ENCODE assay signal across 8 cellular contexts in genomic region chr19:38684862-38685665, GRCh38. TPM values are rescaled to one million over a fixed set of nuclear protein-coding genes. Genes with fewer than 3 reads are reported as not detected.
DNase-seq lines count a peak whose midpoint lies in the region; ATAC-seq and TF ChIP-seq lines count a peak whose summit lies in the region.

No MANE protein-coding gene starts in this region.

- H3K4me1 Mint-ChIP-seq in WTC11 = peaks cover 86% of the 10 kb centered on the region

- 73% methylated on average over 15 of the region's 15 CpGs for WGBS in hepatocyte (ENCODE audit: low lambda C conversion rate, missing lambda C conversion rate)

- POLR2A ChIA-PET in HEK293 (lab: Yijun Ruan, JAX) (interaction anchor here (1.0 to 1.7 kb wide), 3 partner anchors 18 to 37 kb away, joined by 3 to 19 read pairs (median 8); partner anchors contain the start of gene ACTN4), WTC11 (lab: Charles Lee) (interaction anchor here (2.3 kb wide), 1 partner anchor 19 kb away, joined by 23 read pairs; no protein-coding TSS in a partner anchor)

- no peak for TF ChIP-seq CTCF in HEK293 (tag by site-specific recombination; IDR thresholded peaks at IDR 0.05)
- TF ChIP-seq CTCF in WTC11 (IDR thresholded peaks at IDR 0.05) = no peak
- TF ChIP-seq CTCF in hepatocyte (IDR thresholded peaks at IDR 0.05; ENCODE audit: poor library complexity) = no peak

- no peak overlapping the region for H3K4me3 ChIP-seq in HEK293 (ENCODE audit: low read depth, low read length)
- H3K4me3 ChIP-seq in hepatocyte = no peak overlapping the region
- no peak overlapping the region for H3K4me3 ChIP-seq in skin epidermis

- peak overlapping the region; percentile 37 for H3K4me3 Mint-ChIP-seq in WTC11

- H3K9me3 ChIP-seq in HEK293 (ENCODE audit: control insufficient read depth, insufficient read depth, low read depth, low read length) (no peaks in the 10 kb centered on the region), hepatocyte (ENCODE audit: low read depth) (no peaks in the 10 kb centered on the region)

- H3K9me2 ChIP-seq in hepatocyte (replicated peaks; ENCODE audit: insufficient read depth) = no peaks in the 10 kb centered on the region

- peak overlapping the region; percentile 98 for H3K27ac ChIP-seq in HEK293 (ENCODE audit: extremely low read depth, low read depth, low read length)
- H3K27ac ChIP-seq in hepatocyte = peak overlapping the region; percentile 97
- peak overlapping the region; percentile 45 to 98 (median 92) for H3K27ac ChIP-seq in skin epidermis

- ATAC-seq in WTC11 = no peak
- no peak for ATAC-seq in GM21390 (IDR thresholded peaks at IDR 0.05; ENCODE audit: unreplicated experiment)
- no peak for ATAC-seq in sciatic nerve
- ATAC-seq in GM19035 (IDR thresholded peaks at IDR 0.05; ENCODE audit: unreplicated experiment) = no peak

- intact Hi-C loops in sciatic nerve (cut with DNase I) = no loop called here

- peak overlapping the region; percentile 99 for H3K27ac Mint-ChIP-seq in WTC11

- no peaks in the 10 kb centered on the region for H4K20me1 ChIP-seq in hepatocyte (ENCODE audit: insufficient read depth, poor library complexity, severe bottlenecking)

- no peaks in the 10 kb centered on the region for H3K27me3 Mint-ChIP-seq in WTC11 (ENCODE audit: low read depth)

- H3K4me1 ChIP-seq in HEK293 (ENCODE audit: control insufficient read depth, insufficient read depth, low read length) (peaks cover 41% of the 10 kb centered on the region), hepatocyte (ENCODE audit: insufficient read depth) (peaks cover 58% of the 10 kb centered on the region)

- CTCF ChIA-PET in HEK293 (lab: Yijun Ruan, JAX) = interaction anchor here (0.5 to 1.5 kb wide), 9 partner anchors 11 to 350 kb away, joined by 3 to 7 read pairs (median 4); partner anchors contain the start of genes ACTN4 and CATSPERG
- CTCF ChIA-PET in WTC11 (lab: Charles Lee) = interaction anchor here (0.5 to 2.6 kb wide), 8 partner anchors 9 to 282 kb away, joined by 3 to 20 read pairs (median 10); partner anchors contain the start of genes FAM98C, MRPS12 and SARS2

- peaks cover under 1 to 23% of the 10 kb centered on the region in 2 experiments for H3K36me3 ChIP-seq in HEK293 (ENCODE audit: control insufficient read depth in 2 of 2, insufficient read depth in 1 of 2, low read length in 2 of 2)
- no peaks in the 10 kb centered on the region for H3K36me3 ChIP-seq in hepatocyte (replicated peaks; ENCODE audit: insufficient read depth, low read depth)

- H3K36me3 Mint-ChIP-seq in WTC11 = peaks cover 31% of the 10 kb centered on the region

- H3K79me2 ChIP-seq in hepatocyte = peaks cover 80% of the 10 kb centered on the region

- DNase-seq in WTC11 (ENCODE audit: low spot score) (no peak), hepatocyte (ENCODE audit: low spot score) (no peak), NCI-H774 (lab: John Stamatoyannopoulos, UW) (no peak), sciatic nerve (ENCODE audit: low spot score) (no peak)

- H2AFZ ChIP-seq in hepatocyte = no peak overlapping the region

- H3K4me2 ChIP-seq in hepatocyte = peak overlapping the region; percentile 64

- no peaks in the 10 kb centered on the region for H3K27me3 ChIP-seq in hepatocyte

- H3K9me3 Mint-ChIP-seq in WTC11 = peaks cover 9% of the 10 kb centered on the region

TF ChIP-seq in HEK293, 187 proteins besides CTCF, POLR2A, EP300 and RAD21 (continues in another document):
- no peak for TF ChIP-seq OSR2 (tag by site-specific recombination; IDR thresholded peaks at IDR 0.05)
- TF ChIP-seq ZFP69B (tag by site-specific recombination; IDR thresholded peaks at IDR 0.05) = peak; percentile 33; the same call in 1 of the 2 replicates
- 0 out of 2 replicates have a peak, but pooled peaks have one; percentile 7 for TF ChIP-seq ZNF146 (tag by site-specific recombination; IDR thresholded peaks at IDR 0.05)
- TF ChIP-seq PRDM2 (tag by site-specific recombination; IDR thresholded peaks at IDR 0.05; ENCODE audit: borderline replicate concordance) = no peak

TF ChIP-seq in WTC11, 78 proteins besides CTCF, POLR2A, EP300 and RAD21:
- TF ChIP-seq ETV6 (CRISPR knock-in tag; IDR thresholded peaks at IDR 0.05) (0 out of 2 replicates have a peak, but pooled peaks have one; percentile 27), SP1 (CRISPR knock-in tag; conservative IDR thresholded peaks at IDR 0.05) (no peak), MXD4 (CRISPR knock-in tag; IDR thresholded peaks at IDR 0.05; ENCODE audit: borderline replicate concordance) (no peak), ZNF317 (CRISPR knock-in tag; IDR thresholded peaks at IDR 0.05; ENCODE audit: borderline replicate concordance, low read depth) (no peak), ZNF396 (CRISPR knock-in tag; IDR thresholded peaks at IDR 0.05; ENCODE audit: borderline replicate concordance) (no peak), PRRX2 (CRISPR knock-in tag; IDR thresholded peaks at IDR 0.05) (no peak)
TF ChIP-seq in WTC11: peak in this region for 1.

RNA-seq across cellular contexts. Expression of gene ACTN4, which starts 37.6 kb away (rescaled TPM):
- total RNA-seq in WTC11 (2021) (484 to 511 TPM (median 506 TPM) in 3 replicates), hepatocyte (278 and 321 TPM in 2 replicates), sciatic nerve (597 TPM)
- polyA plus RNA-seq in hepatocyte = 54.4 and 59.3 TPM in 2 replicates

RNA-seq across cellular contexts. Expression of gene CAPN12, which starts 59.2 kb away (rescaled TPM):
- total RNA-seq in WTC11 (2021) = 9.6 to 9.9 TPM (median 9.8 TPM) in 3 replicates
- total RNA-seq in hepatocyte = 12.5 and 26.6 TPM in 2 replicates
- 24.3 and 38.9 TPM in 2 replicates for polyA plus RNA-seq in hepatocyte
- 5.6 TPM for total RNA-seq in sciatic nerve
